ENCODE assay signal across 17 cellular contexts in the genomic region with DNA sequence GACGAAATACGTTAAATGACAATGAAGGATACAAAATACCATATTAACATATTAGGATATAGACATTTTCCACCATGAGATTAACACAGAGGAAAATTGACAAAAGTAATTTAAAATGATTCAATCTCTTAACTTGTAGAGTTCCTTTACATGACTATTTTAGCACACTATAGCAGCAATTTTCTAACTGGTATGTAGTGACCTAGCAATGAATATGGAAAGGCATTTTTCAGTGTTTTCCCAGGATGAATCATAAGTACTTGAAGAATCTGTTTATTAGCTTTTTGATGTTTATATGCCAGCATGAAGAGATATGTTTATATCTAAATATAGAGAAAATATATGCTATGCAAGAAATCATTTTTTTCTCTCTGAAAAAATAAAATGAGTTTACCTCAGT.
DNase-seq lines count a peak whose midpoint lies in the region; ATAC-seq, FAIRE-seq and TF ChIP-seq lines count a peak whose summit lies in the region.
"Had no signal": no experiment of that assay in that cellular context is flagged by ENCODE, and none has a peak within 500 bp of the region (broad histone marks: within the 10 kb centered on the region; RNA-seq: fewer than 3 reads in every experiment).

No MANE protein-coding gene starts in this region.

- H3K4me1 ChIP-seq in smooth muscle cell (ENCODE audit: low read depth), result no peaks in the 10 kb centered on the region

- H3K27me3 Mint-ChIP-seq in natural killer cell (ENCODE audit: low read depth in 2 of 2), result no peaks in the 10 kb centered on the region
- no peaks in the 10 kb centered on the region for H3K27me3 Mint-ChIP-seq in activated naive CD4-positive, alpha-beta T cell treated with anti-CD3 and anti-CD28 coated beads, Interleukin-2, amount 10 ng/mL, durations not matched to agents 7 days and 5 days
- H3K27me3 Mint-ChIP-seq: CD4-positive, alpha-beta memory T cell had no signal

- H3K27me3 ChIP-seq in SU-DHL-6 (ENCODE audit: low read length), result no peaks in the 10 kb centered on the region
- no peaks in the 10 kb centered on the region for H3K27me3 ChIP-seq in smooth muscle cell (ENCODE audit: low read depth)

- TF ChIP-seq POLR2A in H54 (IDR thresholded peaks at IDR 0.05; ENCODE audit: low read depth, low read length), result no peak

- TF ChIP-seq CTCF in SU-DHL-6 (IDR thresholded peaks at IDR 0.05; ENCODE audit: insufficient read depth, low read length, poor library complexity, severe bottlenecking) (no peak), smooth muscle cell (IDR thresholded peaks at IDR 0.05; ENCODE audit: borderline replicate concordance, insufficient read depth, poor library complexity, severe bottlenecking) (no peak), natural killer cell (IDR thresholded peaks at IDR 0.05) (no peak)

- H3K9me2 ChIP-seq in SU-DHL-6 (replicated peaks; ENCODE audit: insufficient read depth, low read length), result no peaks in the 10 kb centered on the region

- intact Hi-C loops in natural killer cell (cut with micrococcal nuclease), result no loop called here

- no peak overlapping the region for H3K4me3 Mint-ChIP-seq in natural killer cell
- H3K4me3 Mint-ChIP-seq in activated naive CD4-positive, alpha-beta T cell treated with anti-CD3 and anti-CD28 coated beads, Interleukin-2, amount 10 ng/mL, durations not matched to agents 7 days and 5 days, result no peak overlapping the region
- H3K4me3 Mint-ChIP-seq: CD4-positive, alpha-beta memory T cell had no signal

- DNase-seq in H54 (ENCODE audit: insufficient read length, low spot score) (no peak), smooth muscle cell (lab: John Stamatoyannopoulos, UW; ENCODE audit: unreplicated experiment) (no peak), natural killer cell (no peak)
- no peak for DNase-seq in activated naive CD4-positive, alpha-beta T cell treated with anti-CD3 and anti-CD28 coated beads, Interleukin-2, amount 10 ng/mL, durations not matched to agents 7 days and 5 days
- DNase-seq: C1 segment of cervical spinal cord; Calu3; CD4-positive, alpha-beta memory T cell; COR-L47; DMS79; EL; GDM1; H9 had no signal

- H3K27ac Mint-ChIP-seq in natural killer cell, result no peak overlapping the region
- H3K27ac Mint-ChIP-seq in activated naive CD4-positive, alpha-beta T cell treated with anti-CD3 and anti-CD28 coated beads, Interleukin-2, amount 10 ng/mL, durations not matched to agents 7 days and 5 days, result no peak overlapping the region
- H3K27ac Mint-ChIP-seq: CD4-positive, alpha-beta memory T cell had no signal

- H3K4me3 ChIP-seq in SU-DHL-6 (ENCODE audit: insufficient read depth, low read length, poor library complexity, severe bottlenecking), result no peak overlapping the region
- H3K4me3 ChIP-seq in smooth muscle cell, result no peak overlapping the region
- H3K4me3 ChIP-seq: GM12878 had no signal

- H3F3A ChIP-seq in SU-DHL-6 (ENCODE audit: insufficient read depth) (no peaks in the 10 kb centered on the region), smooth muscle cell (ENCODE audit: low read depth) (no peaks in the 10 kb centered on the region)

- no peak overlapping the region for H3K9ac ChIP-seq in SU-DHL-6 (ENCODE audit: low read length)
- H3K9ac ChIP-seq in smooth muscle cell (ENCODE audit: low read depth), result no peak overlapping the region

- no peak for ATAC-seq in natural killer cell
- no peak for ATAC-seq in GM18867 (IDR thresholded peaks at IDR 0.05; ENCODE audit: unreplicated experiment)
- ATAC-seq: GM12878, HCT116 had no signal

- H3K4me2 ChIP-seq in SU-DHL-6 (ENCODE audit: low read depth, low read length, poor library complexity, severe bottlenecking) (no peak overlapping the region), smooth muscle cell (peak overlapping the region; percentile 14)

- CTCF ChIA-PET in activated naive CD4-positive, alpha-beta T cell treated with anti-CD3 and anti-CD28 coated beads, Interleukin-2, amount 10 ng/mL, durations not matched to agents 7 days and 5 days (lab: Charles Lee), result no interaction called here

- H4K20me1 ChIP-seq in SU-DHL-6 (ENCODE audit: low read depth, low read length) (no peaks in the 10 kb centered on the region), smooth muscle cell (ENCODE audit: low read depth) (no peaks in the 10 kb centered on the region)

- WGBS in smooth muscle cell (ENCODE audit: low lambda C conversion rate), result 100% methylated on average over 2 of the region's 2 CpGs

- H3K9me3 Mint-ChIP-seq in natural killer cell, result peaks cover 8 to 12% of the 10 kb centered on the region in 2 donors
- peaks cover 4% of the 10 kb centered on the region for H3K9me3 Mint-ChIP-seq in activated naive CD4-positive, alpha-beta T cell treated with anti-CD3 and anti-CD28 coated beads, Interleukin-2, amount 10 ng/mL, durations not matched to agents 7 days and 5 days
- H3K9me3 Mint-ChIP-seq: H9 had no signal

- H3K9me3 ChIP-seq in SU-DHL-6 (ENCODE audit: insufficient read depth, low read length), result no peaks in the 10 kb centered on the region
- H3K9me3 ChIP-seq in smooth muscle cell (replicated peaks; ENCODE audit: low read depth), result no peaks in the 10 kb centered on the region

- H2AFZ ChIP-seq in SU-DHL-6 (ENCODE audit: low read depth, low read length, severe bottlenecking), result peak overlapping the region; percentile 27
- H2AFZ ChIP-seq in smooth muscle cell (ENCODE audit: low read depth), result no peak overlapping the region

- H3K27ac ChIP-seq in SU-DHL-6 (ENCODE audit: low read depth, low read length) (no peak overlapping the region), smooth muscle cell (ENCODE audit: low read depth) (no peak overlapping the region)

- H3K79me2 ChIP-seq in SU-DHL-6 (ENCODE audit: insufficient read depth, low read length) (no peaks in the 10 kb centered on the region), smooth muscle cell (ENCODE audit: low read depth) (no peaks in the 10 kb centered on the region)

- H3K36me3 ChIP-seq in SU-DHL-6 (ENCODE audit: low read length) (no peaks in the 10 kb centered on the region), smooth muscle cell (ENCODE audit: low read depth) (no peaks in the 10 kb centered on the region)

- FAIRE-seq in H54 (lab: Jason Lieb, UNC), result peak; percentile 15
- FAIRE-seq: GM12878, H1 had no signal

- H3K36me3 Mint-ChIP-seq in natural killer cell, result peaks cover 10% of the 10 kb centered on the region
- no peaks in the 10 kb centered on the region for H3K36me3 Mint-ChIP-seq in activated naive CD4-positive, alpha-beta T cell treated with anti-CD3 and anti-CD28 coated beads, Interleukin-2, amount 10 ng/mL, durations not matched to agents 7 days and 5 days
- H3K36me3 Mint-ChIP-seq: CD4-positive, alpha-beta memory T cell had no signal

- no peaks in the 10 kb centered on the region for H3K4me1 Mint-ChIP-seq in natural killer cell
- H3K4me1 Mint-ChIP-seq in activated naive CD4-positive, alpha-beta T cell treated with anti-CD3 and anti-CD28 coated beads, Interleukin-2, amount 10 ng/mL, durations not matched to agents 7 days and 5 days, result no peaks in the 10 kb centered on the region
- H3K4me1 Mint-ChIP-seq: CD4-positive, alpha-beta memory T cell had no signal
